Comparison of ENCODE assay signal across 8 cellular contexts in the genomic region with DNA sequence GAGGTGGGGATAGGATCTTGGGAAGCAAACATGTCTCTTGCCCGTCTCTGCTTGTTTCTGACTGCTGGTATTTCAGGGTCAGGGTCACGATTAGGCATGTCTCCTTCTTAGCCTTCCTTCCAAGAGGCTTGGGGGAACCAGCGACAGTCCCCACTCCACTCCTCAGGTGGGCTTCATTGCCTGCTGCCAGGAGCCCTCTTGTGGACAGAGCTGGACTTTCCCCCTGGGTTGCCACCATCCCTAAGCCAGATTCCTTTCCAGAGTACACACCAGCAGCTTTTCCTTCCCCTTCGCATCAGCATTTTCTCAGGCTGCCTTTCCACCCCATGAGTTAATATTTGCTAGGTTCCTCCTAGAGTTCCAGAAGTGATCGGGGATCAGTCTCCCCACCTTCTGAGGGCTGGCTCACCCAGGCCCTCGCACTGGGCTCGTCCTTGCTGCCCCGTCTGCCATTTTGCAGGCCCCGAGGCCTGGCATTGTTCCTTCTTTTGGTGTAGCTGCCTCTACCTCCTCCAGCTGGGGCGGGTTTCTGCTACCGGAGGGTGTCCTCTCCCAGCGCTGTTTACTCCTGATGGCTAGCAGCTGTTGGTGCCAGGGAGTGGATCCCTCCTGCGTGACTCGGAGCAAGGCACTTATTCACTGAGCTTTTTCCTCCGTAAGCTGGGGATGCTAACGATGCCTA. TPM values are rescaled to one million over a fixed set of nuclear protein-coding genes. Genes with fewer than 3 reads are reported as not detected.
DNase-seq lines count a peak whose midpoint lies in the region; ATAC-seq and TF ChIP-seq lines count a peak whose summit lies in the region.

No MANE protein-coding gene starts in this region.

- no peaks in the 10 kb centered on the region for H3K36me3 Mint-ChIP-seq in activated naive CD8-positive, alpha-beta T cell treated with anti-CD3 and anti-CD28 coated beads for 36 hours

- intact Hi-C loops in posterior cingulate gyrus (cut with DNase I) = no loop called here

- H3K4me3 Mint-ChIP-seq in activated naive CD8-positive, alpha-beta T cell treated with anti-CD3 and anti-CD28 coated beads for 36 hours = no peak overlapping the region

- no peaks in the 10 kb centered on the region for H3K9me3 ChIP-seq in cardiac muscle cell (ENCODE audit: low read depth)

- peaks cover 5% of the 10 kb centered on the region for H3K36me3 ChIP-seq in cardiac muscle cell

- no peaks in the 10 kb centered on the region for H3K9me3 Mint-ChIP-seq in activated naive CD8-positive, alpha-beta T cell treated with anti-CD3 and anti-CD28 coated beads for 36 hours

- H3K27ac Mint-ChIP-seq in activated naive CD8-positive, alpha-beta T cell treated with anti-CD3 and anti-CD28 coated beads for 36 hours = no peak overlapping the region

- peaks cover 16% of the 10 kb centered on the region for H3K4me1 Mint-ChIP-seq in activated naive CD8-positive, alpha-beta T cell treated with anti-CD3 and anti-CD28 coated beads for 36 hours

- H3K27me3 ChIP-seq in cardiac muscle cell = no peaks in the 10 kb centered on the region

- peaks cover 16% of the 10 kb centered on the region for H3K4me1 ChIP-seq in cardiac muscle cell (ENCODE audit: low read depth)

- no peak overlapping the region for H3K4me3 ChIP-seq in cardiac muscle cell

- DNase-seq in DMS53 treated with DMSO at 0.1 percent for 48 hours (lab: John Stamatoyannopoulos, UW; ENCODE audit: unreplicated experiment) (peak; percentile 88), HuH-7 (ENCODE audit: low spot score) (peak; percentile 98), NOMO-1 treated with dmso at 0.1 percent for 144 hours (lab: John Stamatoyannopoulos, UW; ENCODE audit: unreplicated experiment) (peak; percentile 22), cardiac muscle cell (ENCODE audit: low read depth in 1 of 2, low spot score in 1 of 2) (peak; percentile 78 to 79), posterior cingulate gyrus (peak; percentile 54 to 95 (median 74))
- DNase-seq in activated naive CD8-positive, alpha-beta T cell treated with anti-CD3 and anti-CD28 coated beads for 36 hours = peak; percentile 57

- ATAC-seq in GM21423 (IDR thresholded peaks at IDR 0.05; ENCODE audit: unreplicated experiment) (no peak), GM21786 (IDR thresholded peaks at IDR 0.05; ENCODE audit: unreplicated experiment) (no peak)

- H3K27me3 Mint-ChIP-seq in activated naive CD8-positive, alpha-beta T cell treated with anti-CD3 and anti-CD28 coated beads for 36 hours = no peaks in the 10 kb centered on the region

- TF ChIP-seq CTCF in cardiac muscle cell (IDR thresholded peaks at IDR 0.05; ENCODE audit: low read depth, low read length) = peak; percentile 92

- no peak overlapping the region for H3K27ac ChIP-seq in cardiac muscle cell

RNA-seq across cellular contexts. Expression of a gene that starts 8.8 kb away (rescaled TPM):
- total RNA-seq in activated naive CD8-positive, alpha-beta T cell treated with anti-CD3 and anti-CD28 coated beads for 36 hours = under 1 TPM; 0.10 to 0.21 TPM
- 0.21 TPM in 1 of 2 replicates, not detected in the other for total RNA-seq in cardiac muscle cell
- 1.4 and 1.9 TPM in 2 replicates for polyA plus RNA-seq in cardiac muscle cell

RNA-seq across cellular contexts. Expression of a gene that starts 13.4 kb away (rescaled TPM):
- 1 to 10 TPM; 4.1 TPM for total RNA-seq in activated naive CD8-positive, alpha-beta T cell treated with anti-CD3 and anti-CD28 coated beads for 36 hours
- total RNA-seq in cardiac muscle cell = 1.1 and 1.5 TPM in 2 replicates
- 1.3 and 2.2 TPM in 2 replicates for polyA plus RNA-seq in cardiac muscle cell

RNA-seq across cellular contexts. Expression of a gene that starts 20.9 kb away (rescaled TPM):
- total RNA-seq in activated naive CD8-positive, alpha-beta T cell treated with anti-CD3 and anti-CD28 coated beads for 36 hours = 10 to 100 TPM; 10.7 to 12.0 TPM
- total RNA-seq in cardiac muscle cell = 185 and 187 TPM in 2 replicates
- 93.1 and 98.5 TPM in 2 replicates for polyA plus RNA-seq in cardiac muscle cell

RNA-seq across cellular contexts. Expression of a gene that starts 32.8 kb away (rescaled TPM):
- total RNA-seq in activated naive CD8-positive, alpha-beta T cell treated with anti-CD3 and anti-CD28 coated beads for 36 hours = 10 to 100 TPM; 76.1 to 79.6 TPM
- total RNA-seq in cardiac muscle cell = 21.2 and 34.6 TPM in 2 replicates
- polyA plus RNA-seq in cardiac muscle cell = 26.7 and 61.4 TPM in 2 replicates

Comparison
In these comparisons a context has a peak if more than half of its experiments do, and no peak if none do; other contexts are left out.
1. DNase-seq: peak in every context shown above with its lines; median percentile 98 in HuH-7; 88 in DMS53 treated with DMSO at 0.1 percent for 48 hours; 78 in cardiac muscle cell; 74 in posterior cingulate gyrus; 57 in activated naive CD8-positive, alpha-beta T cell treated with anti-CD3 and anti-CD28 coated beads for 36 hours; 22 in NOMO-1 treated with dmso at 0.1 percent for 144 hours.
2. RNA of a gene that starts 20.9 kb away (total RNA-seq): 185 to 187 TPM in cardiac muscle cell; 10.7 to 12.0 TPM in activated naive CD8-positive, alpha-beta T cell treated with anti-CD3 and anti-CD28 coated beads for 36 hours; every median in the first group is over 10 times any median in the second.